Comparison of ENCODE assay signal across 3 cellular contexts in genomic region chr10:121554916-121555315, GRCh38. TPM values are rescaled to one million over a fixed set of nuclear protein-coding genes. Genes with fewer than 3 reads are reported as not detected.
"Had no signal": no experiment of that assay in that cellular context is flagged by ENCODE, and none has a peak within 500 bp of the region (broad histone marks: within the 10 kb centered on the region; RNA-seq: fewer than 3 reads in every experiment).

No MANE protein-coding gene starts in this region.

RNA-seq across cellular contexts. Expression of gene FGFR2, which starts 43.3 kb away (rescaled TPM):
- total RNA-seq: mononuclear cell, myocyte had no signal
- polyA plus RNA-seq: naive thymus-derived CD4-positive, alpha-beta T cell had no signal
